23 cellular contexts compared by ENCODE assay signal in genomic region chr6:17842014-17842776, GRCh38.
"Had no signal": no experiment of that assay in that cellular context is flagged by ENCODE, and none has a peak within 500 bp of the region (broad histone marks: within the 10 kb centered on the region; RNA-seq: fewer than 3 reads in every experiment).

No MANE protein-coding gene starts in this region.

- H3K9me3 ChIP-seq: body of pancreas, right atrium auricular region, tibial artery, uterus had no signal

- ATAC-seq: activated CD4-positive, alpha-beta T cell treated with anti-CD3 and anti-CD28 coated beads for 36 hours; activated naive CD4-positive, alpha-beta T cell treated with anti-CD3 and anti-CD28 coated beads, Interleukin-2, amount 50 U/mL, for 72 hours; body of pancreas; natural killer cell treated with Interleukin-12 subunit alpha and Interleukin-12 subunit beta and Interleukin-15 and Interleukin-18, amount 100 ng/mL, for 72 hours had no signal

- H3K36me3 Mint-ChIP-seq: activated naive CD4-positive, alpha-beta T cell treated with anti-CD3 and anti-CD28 coated beads, Interleukin-2, amount 50 U/mL, for 72 hours; natural killer cell treated with Interleukin-12 subunit alpha and Interleukin-12 subunit beta and Interleukin-15 and Interleukin-18, amount 100 ng/mL, for 72 hours had no signal

- H3K27ac ChIP-seq: body of pancreas, right atrium auricular region, tibial artery, uterus, VCaP had no signal

- H3K4me3 Mint-ChIP-seq: activated CD4-positive, alpha-beta memory T cell treated with anti-CD3 and anti-CD28 coated beads, Interleukin-2, amount 10 ng/mL, durations not matched to agents 7 days and 5 days; activated CD4-positive, alpha-beta T cell treated with anti-CD3 and anti-CD28 coated beads for 36 hours; natural killer cell treated with Interleukin-12 subunit alpha and Interleukin-12 subunit beta and Interleukin-15 and Interleukin-18, amount 100 ng/mL, for 72 hours; T-helper 2 cell treated with Interferon-gamma antibody and Interleukin-4, amounts not matched to agents 5 μg/mL and 100 μg/mL, for 36 hours had no signal

- H3K9me3 Mint-ChIP-seq: activated CD4-positive, alpha-beta memory T cell treated with anti-CD3 and anti-CD28 coated beads, Interleukin-2, amount 10 ng/mL, durations not matched to agents 7 days and 5 days; activated naive CD4-positive, alpha-beta T cell treated with anti-CD3 and anti-CD28 coated beads, Interleukin-2, amount 50 U/mL, for 72 hours; natural killer cell treated with Interleukin-12 subunit alpha and Interleukin-12 subunit beta and Interleukin-15 and Interleukin-18, amount 100 ng/mL, for 72 hours; T-helper 2 cell treated with Interferon-gamma antibody and Interleukin-4, amounts not matched to agents 5 μg/mL and 100 μg/mL, for 36 hours had no signal

- H3K27me3 Mint-ChIP-seq: natural killer cell treated with Interleukin-12 subunit alpha and Interleukin-12 subunit beta and Interleukin-15 and Interleukin-18, amount 100 ng/mL, for 72 hours had no signal

- H3K4me3 ChIP-seq: body of pancreas, right atrium auricular region, skin epidermis, tibial artery, uterus had no signal

- H3K36me3 ChIP-seq: uterus had no signal

- H3K27me3 ChIP-seq: body of pancreas, right atrium auricular region, tibial artery, uterus had no signal

- DNase-seq: activated CD4-positive, alpha-beta memory T cell treated with anti-CD3 and anti-CD28 coated beads, Interleukin-2, amount 10 ng/mL, durations not matched to agents 7 days and 5 days; activated CD4-positive, alpha-beta T cell treated with anti-CD3 and anti-CD28 coated beads for 36 hours; activated effector memory CD4-positive, alpha-beta T cell treated with anti-CD3 and anti-CD28 coated beads, Interleukin-2, amount 50 U/mL, for 16 hours; activated T-cell treated with anti-CD3 and anti-CD28 coated beads, Interleukin-2, amount 50 U/mL, for 48 hours; amygdala; body of pancreas; caudate nucleus; cortex of kidney; effector CD4-positive, alpha-beta T cell; foreskin melanocyte; kidney glomerular epithelial cell; mesenchymal stem cell; posterior cingulate gyrus; stimulated activated CD4-positive, alpha-beta T cell treated with anti-CD3 and anti-CD28 coated beads, Interleukin-4, amount 100 ng/mL, for 24 hours; stimulated activated naive CD4-positive, alpha-beta T cell; tibial artery; uterus had no signal

- H3K4me1 Mint-ChIP-seq: activated CD4-positive, alpha-beta T cell treated with anti-CD3 and anti-CD28 coated beads for 36 hours had no signal

- H3K4me1 ChIP-seq: body of pancreas, right atrium auricular region, uterus had no signal

- H3K27ac Mint-ChIP-seq: activated CD4-positive, alpha-beta memory T cell treated with anti-CD3 and anti-CD28 coated beads, Interleukin-2, amount 10 ng/mL, durations not matched to agents 7 days and 5 days; activated CD4-positive, alpha-beta T cell treated with anti-CD3 and anti-CD28 coated beads for 36 hours; activated naive CD4-positive, alpha-beta T cell treated with anti-CD3 and anti-CD28 coated beads, Interleukin-2, amount 50 U/mL, for 72 hours; natural killer cell treated with Interleukin-12 subunit alpha and Interleukin-12 subunit beta and Interleukin-15 and Interleukin-18, amount 100 ng/mL, for 72 hours; T-helper 2 cell treated with Interferon-gamma antibody and Interleukin-4, amounts not matched to agents 5 μg/mL and 100 μg/mL, for 36 hours had no signal
